ENCODE assay signal across 17 cellular contexts in genomic region chr3:170714562-170715535, GRCh38.
DNase-seq lines count a peak whose midpoint lies in the region; ATAC-seq and TF ChIP-seq lines count a peak whose summit lies in the region.
"Had no signal": no experiment of that assay in that cellular context is flagged by ENCODE, and none has a peak within 500 bp of the region (broad histone marks: within the 10 kb centered on the region; RNA-seq: fewer than 3 reads in every experiment).

No MANE protein-coding gene starts in this region.

- TF ChIP-seq CTCF in AG04449 (IDR thresholded peaks at IDR 0.05; ENCODE audit: insufficient read depth, low read length, missing control alignments) (no peak), astrocyte of the spinal cord (IDR thresholded peaks at IDR 0.05; ENCODE audit: low read depth, low read length) (no peak), gastroesophageal sphincter (IDR thresholded peaks at IDR 0.05) (no peak)

- H3K4me1 ChIP-seq in gastroesophageal sphincter = no peaks in the 10 kb centered on the region
- H3K4me1 ChIP-seq: esophagus squamous epithelium had no signal

- CTCF ChIA-PET in AG04449 (lab: Yijun Ruan, JAX) = interaction anchor here (1.2 to 2.4 kb wide), 4 partner anchors 9 to 97 kb away, joined by 3 to 18 read pairs (median 8); no protein-coding TSS in a partner anchor

- peak; percentile 77 for DNase-seq in AG04449 (ENCODE audit: low read depth, low spot score)
- peak; percentile 59 for DNase-seq in NCI-H226
- peak; percentile 79 for DNase-seq in astrocyte of the spinal cord (ENCODE audit: low read depth, low spot score)
- peak; percentile 73 for DNase-seq in glomerular visceral epithelial cell (ENCODE audit: extremely low spot score)
- no peak for DNase-seq in NCI-H748 treated with DMSO at 0.1 percent for 48 hours (lab: John Stamatoyannopoulos, UW)
- DNase-seq in DMS 273 (lab: John Stamatoyannopoulos, UW; ENCODE audit: unreplicated experiment) = no peak
- DNase-seq: CD8-positive, alpha-beta T cell; DMS79; dorsolateral prefrontal cortex; esophagus squamous epithelium; NCI-H146; NCI-H446 treated with DMSO at 0.1 percent for 48 hours; upper lobe of left lung had no signal

- no peak overlapping the region for H3K27ac ChIP-seq in gastroesophageal sphincter
- H3K27ac ChIP-seq: dorsolateral prefrontal cortex, esophagus squamous epithelium, upper lobe of left lung had no signal

- ATAC-seq in gastroesophageal sphincter (no peak), HG03354 (IDR thresholded peaks at IDR 0.05; ENCODE audit: poor library complexity, severe bottlenecking, unreplicated experiment) (no peak)
- ATAC-seq: activated CD4-positive, CD25-positive, alpha-beta regulatory T cell treated with anti-CD3 and anti-CD28 coated beads, Interleukin-2, amount 50 U/mL, for 24 hours; CD8-positive, alpha-beta T cell; left lobe of liver had no signal

- no peak for TF ChIP-seq POLR2A in gastroesophageal sphincter (IDR thresholded peaks at IDR 0.05)

- WGBS in gastroesophageal sphincter (ENCODE audit: low coverage in 1 of 2), 2 donors = 53 to 83% methylated on average over 3 of the region's 3 CpGs

- POLR2A ChIA-PET in AG04449 (lab: Yijun Ruan, JAX) = interaction anchor here (1.1 to 1.5 kb wide), 4 partner anchors 10 to 97 kb away, joined by 3 to 11 read pairs (median 5); no protein-coding TSS in a partner anchor

- in situ Hi-C loops in astrocyte of the spinal cord (cut with HindIII; ENCODE audit: low sequenced_read_pairs) = no loop called here

- no peak overlapping the region for H3K4me3 ChIP-seq in AG04449 (ENCODE audit: low read depth, low read length)
- H3K4me3 ChIP-seq in astrocyte of the spinal cord (ENCODE audit: low read depth, low read length) = no peak overlapping the region
- H3K4me3 ChIP-seq in gastroesophageal sphincter = no peak overlapping the region
- H3K4me3 ChIP-seq: dorsolateral prefrontal cortex, esophagus squamous epithelium, upper lobe of left lung had no signal

- H3K36me3 ChIP-seq in gastroesophageal sphincter = no peaks in the 10 kb centered on the region
- H3K36me3 ChIP-seq: esophagus squamous epithelium, upper lobe of left lung had no signal

- no peak for TF ChIP-seq EP300 in gastroesophageal sphincter (IDR thresholded peaks at IDR 0.05)

- H3K9me3 ChIP-seq in gastroesophageal sphincter = peaks cover 0 to 20% (median 0%) of the 10 kb centered on the region in 3 donors

- no peaks in the 10 kb centered on the region for H3K27me3 ChIP-seq in gastroesophageal sphincter
- H3K27me3 ChIP-seq: dorsolateral prefrontal cortex, esophagus squamous epithelium, upper lobe of left lung had no signal

Comparison
In these comparisons a context has a peak if more than half of its experiments do, and no peak if none do; other contexts are left out.
1. DNase-seq: peak in AG04449 (single experiment), NCI-H226 (single experiment), astrocyte of the spinal cord (single experiment) and glomerular visceral epithelial cell (single experiment); none in NCI-H748 treated with DMSO at 0.1 percent for 48 hours (single experiment) and DMS 273 (single experiment).